In the genomic region with DNA sequence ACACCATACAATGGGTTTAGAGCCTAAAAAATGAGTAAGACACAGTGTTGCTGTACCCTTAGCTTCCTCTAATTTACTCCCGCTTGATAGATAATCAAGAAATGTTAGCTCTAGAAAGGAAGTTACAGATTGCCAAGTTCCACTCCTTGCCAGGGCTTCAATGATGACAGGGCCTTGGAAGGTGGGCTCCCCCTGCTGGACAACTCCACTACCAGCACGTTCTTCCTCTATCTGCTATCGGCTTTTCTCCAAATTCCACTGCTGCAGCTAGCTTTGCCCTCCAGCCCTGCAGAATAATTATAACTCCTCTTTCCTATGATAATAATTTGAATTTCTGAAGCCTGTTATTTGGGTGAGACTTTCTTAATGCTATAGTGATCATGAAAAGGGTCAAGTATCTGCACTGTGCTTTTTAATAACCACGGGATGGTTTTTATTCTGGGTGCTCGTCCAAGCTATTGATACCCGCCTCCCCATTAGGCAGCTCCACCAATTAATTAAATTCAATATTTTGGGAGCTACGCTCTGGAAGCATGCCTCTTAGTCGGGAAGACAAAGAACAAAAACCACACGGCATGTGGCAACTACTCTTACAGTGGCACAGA, we compare ENCODE assay signal across 8 cellular contexts. TPM values are rescaled to one million over a fixed set of nuclear protein-coding genes. Genes with fewer than 3 reads are reported as not detected.
DNase-seq lines count a peak whose midpoint lies in the region; ATAC-seq and TF ChIP-seq lines count a peak whose summit lies in the region.

No MANE protein-coding gene starts in this region.

- no peaks in the 10 kb centered on the region for H3K27me3 ChIP-seq in KMS-11 (ENCODE audit: insufficient read depth, low read depth)
- H3K27me3 ChIP-seq in left ventricle myocardium inferior (ENCODE audit: low read depth): peaks cover 51% of the 10 kb centered on the region

- H3K36me3 ChIP-seq in KMS-11 (ENCODE audit: insufficient read depth) (no peaks in the 10 kb centered on the region), left ventricle myocardium inferior (no peaks in the 10 kb centered on the region)

- intact Hi-C loops in left ventricle myocardium inferior (cut with micrococcal nuclease): no loop called here

- no peaks in the 10 kb centered on the region for H3K9me3 ChIP-seq in left ventricle myocardium inferior (replicated peaks)

- no peaks in the 10 kb centered on the region for H4K20me1 ChIP-seq in KMS-11 (ENCODE audit: insufficient read depth)

- no peak overlapping the region for H3K4me2 ChIP-seq in KMS-11

- TF ChIP-seq CTCF in KMS-11 (conservative IDR thresholded peaks at IDR 0.05; ENCODE audit: low read depth, low read length): peak; percentile 73
- peak; percentile 95 for TF ChIP-seq CTCF in left ventricle myocardium inferior (IDR thresholded peaks at IDR 0.05; ENCODE audit: borderline replicate concordance)

- ATAC-seq in GM21825 (IDR thresholded peaks at IDR 0.05; ENCODE audit: unreplicated experiment) (no peak), GM21529 (IDR thresholded peaks at IDR 0.05; ENCODE audit: unreplicated experiment) (no peak)

- no peak overlapping the region for H3K27ac ChIP-seq in KMS-11
- H3K27ac ChIP-seq in left ventricle myocardium inferior (replicated peaks): no peak overlapping the region

- no peaks in the 10 kb centered on the region for H3K79me2 ChIP-seq in KMS-11 (ENCODE audit: insufficient read depth, low read depth)

- peak; percentile 0 for DNase-seq in DMS53 treated with DMSO at 0.1 percent for 48 hours (lab: John Stamatoyannopoulos, UW; ENCODE audit: unreplicated experiment)
- DNase-seq in SKM-1 treated with dmso at 0.1 percent for 144 hours (lab: John Stamatoyannopoulos, UW; ENCODE audit: unreplicated experiment): peak; percentile 62
- DNase-seq in amniotic epithelial cell (ENCODE audit: low read depth): peak; percentile 53
- peak; percentile 70 for DNase-seq in left ventricle myocardium inferior
- peak; percentile 22 for DNase-seq in skeletal muscle cell (ENCODE audit: low read depth)

- H3K4me3 ChIP-seq in KMS-11 (IDR thresholded peaks at IDR 0.05; ENCODE audit: insufficient read depth, low read depth, low read length): no peak overlapping the region
- no peak overlapping the region for H3K4me3 ChIP-seq in left ventricle myocardium inferior
- H3K4me3 ChIP-seq in skeletal muscle cell (ENCODE audit: low read depth, low read length): no peak overlapping the region

- no peak overlapping the region for H2AFZ ChIP-seq in KMS-11 (ENCODE audit: low read depth)

- H3K9ac ChIP-seq in KMS-11: no peak overlapping the region

- H3K4me1 ChIP-seq in KMS-11 (ENCODE audit: low read depth, poor library complexity, severe bottlenecking) (no peaks in the 10 kb centered on the region), left ventricle myocardium inferior (no peaks in the 10 kb centered on the region)

RNA-seq across cellular contexts. Expression of gene SYN3, which starts 9.0 kb away (rescaled TPM):
- total RNA-seq in left ventricle myocardium inferior: 0.14 TPM

Comparison
In these comparisons a context has a peak if more than half of its experiments do, and no peak if none do; other contexts are left out.
1. DNase-seq: peak in every context shown above with its lines; median percentile 70 in left ventricle myocardium inferior; 62 in SKM-1 treated with dmso at 0.1 percent for 144 hours; 53 in amniotic epithelial cell; 22 in skeletal muscle cell; 0 in DMS53 treated with DMSO at 0.1 percent for 48 hours.